Comparison of ENCODE assay signal across 16 cellular contexts in genomic region chr17:2081564-2081963, GRCh38. TPM values are rescaled to one million over a fixed set of nuclear protein-coding genes. Genes with fewer than 3 reads are reported as not detected.
A peak's percentile ranks its signal among the peaks of the same experiment; 100 is the strongest.
DNase-seq lines count a peak whose midpoint lies in the region; TF ChIP-seq lines count a peak whose summit lies in the region.
"Had no signal": no experiment of that assay in that cellular context is flagged by ENCODE, and none has a peak within 500 bp of the region (broad histone marks: within the 10 kb centered on the region; RNA-seq: fewer than 3 reads in every experiment).

No MANE protein-coding gene starts in this region.

- intact Hi-C loops in sigmoid colon (cut with DNase I): no loop called here

- no peak overlapping the region for H3K4me3 Mint-ChIP-seq in T-helper 1 cell treated with Interleukin-12 subunit alpha and Interleukin-12 subunit beta and Interleukin-4 antibody, amounts not matched to agents 30 μg/mL and 1 μg/mL, for 36 hours
- H3K4me3 Mint-ChIP-seq: stimulated activated naive CD8-positive, alpha-beta T cell treated with anti-CD3 and anti-CD28 coated beads, Interleukin-15, Interleukin-2, amounts not matched to agents 100 ng/mL and 50 ng/mL, for 24 hours; T-cell had no signal

- H3K36me3 Mint-ChIP-seq in T-helper 1 cell treated with Interleukin-12 subunit alpha and Interleukin-12 subunit beta and Interleukin-4 antibody, amounts not matched to agents 30 μg/mL and 1 μg/mL, for 36 hours (ENCODE audit: low read depth): peaks cover 40% of the 10 kb centered on the region

- no peak for TF ChIP-seq CTCF in fibroblast of mammary gland (conservative IDR thresholded peaks at IDR 0.05; ENCODE audit: control insufficient read depth, insufficient read depth, low read depth, low read length)
- no peak for TF ChIP-seq CTCF in sigmoid colon (IDR thresholded peaks at IDR 0.05)

- H3K36me3 ChIP-seq in SJCRH30 (no peaks in the 10 kb centered on the region; the same call in 1 of the 2 replicates), sigmoid colon (peaks cover 8 to 53% (median 17%) of the 10 kb centered on the region in 4 donors)

- no peaks in the 10 kb centered on the region for H3K27me3 Mint-ChIP-seq in T-helper 1 cell treated with Interleukin-12 subunit alpha and Interleukin-12 subunit beta and Interleukin-4 antibody, amounts not matched to agents 30 μg/mL and 1 μg/mL, for 36 hours (ENCODE audit: low read depth)
- H3K27me3 Mint-ChIP-seq: stimulated activated naive CD8-positive, alpha-beta T cell treated with anti-CD3 and anti-CD28 coated beads, Interleukin-15, Interleukin-2, amounts not matched to agents 100 ng/mL and 50 ng/mL, for 24 hours; T-cell had no signal

- no peak for TF ChIP-seq POLR2A in sigmoid colon (IDR thresholded peaks at IDR 0.05)

- H3K27ac Mint-ChIP-seq in T-helper 1 cell treated with Interleukin-12 subunit alpha and Interleukin-12 subunit beta and Interleukin-4 antibody, amounts not matched to agents 30 μg/mL and 1 μg/mL, for 36 hours: peak overlapping the region; percentile 67
- H3K27ac Mint-ChIP-seq: stimulated activated naive CD8-positive, alpha-beta T cell treated with anti-CD3 and anti-CD28 coated beads, Interleukin-15, Interleukin-2, amounts not matched to agents 100 ng/mL and 50 ng/mL, for 24 hours; T-cell had no signal

- H3K27me3 ChIP-seq in SJCRH30 (no peaks in the 10 kb centered on the region), sigmoid colon (no peaks in the 10 kb centered on the region)
- H3K27me3 ChIP-seq: body of pancreas had no signal

- H3K9me3 Mint-ChIP-seq in T-helper 1 cell treated with Interleukin-12 subunit alpha and Interleukin-12 subunit beta and Interleukin-4 antibody, amounts not matched to agents 30 μg/mL and 1 μg/mL, for 36 hours: no peaks in the 10 kb centered on the region
- H3K9me3 Mint-ChIP-seq: stimulated activated naive CD8-positive, alpha-beta T cell treated with anti-CD3 and anti-CD28 coated beads, Interleukin-15, Interleukin-2, amounts not matched to agents 100 ng/mL and 50 ng/mL, for 24 hours; T-cell had no signal

- peaks cover 52% of the 10 kb centered on the region for H3K4me1 ChIP-seq in SJCRH30
- peaks cover 0 to 49% (median 42%) of the 10 kb centered on the region in 4 donors for H3K4me1 ChIP-seq in sigmoid colon

- DNase-seq in T-helper 1 cell: no peak
- DNase-seq in SJCRH30: no peak
- DNase-seq in fibroblast of mammary gland (ENCODE audit: low read depth): peak; percentile 89
- no peak for DNase-seq in sigmoid colon
- DNase-seq in NCI-H524 (lab: John Stamatoyannopoulos, UW): no peak
- no peak for DNase-seq in stimulated activated CD4-positive, alpha-beta T cell treated with anti-CD3 and anti-CD28 coated beads, Interleukin-2, amount 100 ng/mL, for 48 hours
- no peak for DNase-seq in NCI-H748 (lab: John Stamatoyannopoulos, UW; ENCODE audit: unreplicated experiment)
- DNase-seq: 8988T, body of pancreas, DMS79, erythroblast, NCI-H146, T-cell had no signal

- TF ChIP-seq EP300 in sigmoid colon (IDR thresholded peaks at IDR 0.05): no peak

- 82 to 85% methylated on average over 9 of the region's 9 CpGs for WGBS in sigmoid colon, 2 donors

- peak overlapping the region; percentile 89 for H3K27ac ChIP-seq in SJCRH30
- peak overlapping the region; percentile 18 to 86 (median 52) for H3K27ac ChIP-seq in sigmoid colon
- H3K27ac ChIP-seq: body of pancreas had no signal

- H3K4me1 Mint-ChIP-seq in T-helper 1 cell treated with Interleukin-12 subunit alpha and Interleukin-12 subunit beta and Interleukin-4 antibody, amounts not matched to agents 30 μg/mL and 1 μg/mL, for 36 hours (ENCODE audit: low read depth): peaks cover 45% of the 10 kb centered on the region

- no peak overlapping the region for H3K4me3 ChIP-seq in SJCRH30
- no peak overlapping the region for H3K4me3 ChIP-seq in fibroblast of mammary gland (ENCODE audit: control insufficient read depth, low read depth, low read length)
- H3K4me3 ChIP-seq in sigmoid colon: no peak overlapping the region
- H3K4me3 ChIP-seq: body of pancreas had no signal

- H3K9me3 ChIP-seq in SJCRH30 (replicated peaks): no peaks in the 10 kb centered on the region
- H3K9me3 ChIP-seq in sigmoid colon: no peaks in the 10 kb centered on the region
- H3K9me3 ChIP-seq: body of pancreas had no signal

RNA-seq across cellular contexts. Expression of gene HIC1, which starts 26.7 kb away (rescaled TPM):
- total RNA-seq in SJCRH30 (2014; rRNA removed; shearing (Covaris generic)): 0.13 and 0.18 TPM in 2 replicates
- 10 to 100 TPM; 10.4 to 44.9 (median 24.8) TPM for total RNA-seq in sigmoid colon
- 1 to 10 TPM; 1.6 to 5.4 (median 5.1) TPM for polyA plus RNA-seq in sigmoid colon

RNA-seq across cellular contexts. Expression of gene OVCA2, which starts 39.7 kb away (rescaled TPM):
- total RNA-seq in SJCRH30 (2014; rRNA removed; shearing (Covaris generic)): 14.1 and 17.2 TPM in 2 replicates
- 10 to 100 TPM; 26.3 to 43.0 (median 32.9) TPM for total RNA-seq in sigmoid colon
- 10 to 100 TPM; 61.3 to 66.8 (median 63.3) TPM for polyA plus RNA-seq in sigmoid colon

RNA-seq across cellular contexts. Expression of gene DPH1, which starts 51.6 kb away (rescaled TPM):
- 14.4 and 14.6 TPM in 2 replicates for total RNA-seq in SJCRH30 (2014; rRNA removed; shearing (Covaris generic))
- total RNA-seq in sigmoid colon: 10 to 100 TPM; 27.6 to 60.1 (median 38.8) TPM
- polyA plus RNA-seq in sigmoid colon: 10 to 100 TPM in 2 of 3 donors, 1 to 10 TPM in 1; 7.2 to 26.6 (median 12.0) TPM

RNA-seq across cellular contexts. Expression of gene RTN4RL1, which starts 56.4 kb away (rescaled TPM):
- total RNA-seq in SJCRH30 (2014; rRNA removed; shearing (Covaris generic)): 0.61 and 0.83 TPM in 2 replicates
- under 1 TPM; 0.16 to 0.71 (median 0.48) TPM for total RNA-seq in sigmoid colon
- under 1 TPM in 2 of 3 donors, not detected in 1; under 0.01 to 0.69 TPM for polyA plus RNA-seq in sigmoid colon
- total RNA-seq: kidney epithelial cell had no signal
